24 cellular contexts compared by ENCODE assay signal in the genomic region with DNA sequence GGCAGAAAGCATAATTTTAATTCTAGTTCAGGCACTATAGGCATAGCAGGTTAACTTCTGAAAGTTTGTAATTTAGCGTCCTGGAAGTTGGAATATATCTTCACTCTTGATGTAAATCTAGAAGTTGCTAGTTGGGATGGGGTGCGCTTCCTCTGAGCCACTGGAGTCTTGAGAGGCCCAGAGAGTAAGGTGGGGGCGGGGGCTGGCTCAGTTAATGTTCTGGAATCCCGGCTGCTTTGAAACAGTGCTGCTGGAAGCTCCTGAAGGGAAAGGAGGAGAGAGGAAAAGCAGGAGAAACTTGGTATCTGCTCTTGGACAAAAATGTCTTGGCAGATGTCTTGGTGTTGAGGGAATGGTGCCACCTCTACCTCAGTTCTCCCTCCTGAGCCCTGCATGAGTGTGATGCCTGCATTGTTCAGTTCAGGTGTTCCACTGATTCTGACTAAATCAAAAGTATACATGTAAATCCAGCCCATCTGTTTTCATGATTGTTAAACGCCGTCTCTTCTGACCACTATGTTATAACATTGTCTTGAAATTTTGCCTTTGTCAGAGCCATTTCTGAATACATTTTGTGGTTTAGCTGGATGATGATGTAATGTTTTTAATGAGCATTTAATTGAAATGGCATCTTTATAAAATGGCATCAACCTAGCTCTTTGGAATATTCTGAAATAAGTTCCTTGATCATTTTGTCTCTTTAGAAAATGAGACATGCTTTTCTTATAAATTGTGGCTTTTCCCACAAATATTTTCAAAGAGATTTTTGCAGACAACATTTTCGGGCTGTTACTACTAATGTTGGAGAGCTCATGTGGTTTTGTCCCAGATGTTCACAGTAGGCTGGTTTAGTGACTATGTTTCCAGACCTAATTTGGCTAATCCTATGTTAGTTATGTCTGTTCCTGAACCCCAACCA.
DNase-seq lines count a peak whose midpoint lies in the region; ATAC-seq lines count a peak whose summit lies in the region.
"Had no signal": no experiment of that assay in that cellular context is flagged by ENCODE, and none has a peak within 500 bp of the region (broad histone marks: within the 10 kb centered on the region; RNA-seq: fewer than 3 reads in every experiment).

No MANE protein-coding gene starts in this region.

- H3K4me3 Mint-ChIP-seq in activated CD4-positive, alpha-beta T cell treated with anti-CD3 and anti-CD28 coated beads, Interleukin-2, amount 10 ng/mL, durations not matched to agents 7 days and 5 days = no peak overlapping the region
- H3K4me3 Mint-ChIP-seq: activated CD4-positive, alpha-beta T cell treated with anti-CD3 and anti-CD28 coated beads for 36 hours; stimulated activated naive B cell treated with anti-CD40 and anti-IgM and Interleukin-4, amounts not matched to agents 10 μg/mL and 1 μg/mL and 100 μg/mL, for 72 hours had no signal

- DNase-seq in activated CD4-positive, alpha-beta T cell treated with anti-CD3 and anti-CD28 coated beads, Interleukin-2, amount 10 ng/mL, durations not matched to agents 7 days and 5 days = no peak
- no peak for DNase-seq in activated CD4-positive, alpha-beta T cell treated with anti-CD3 and anti-CD28 coated beads, Interleukin-2, amount 50 U/mL, for 4 hours
- DNase-seq in RPMI7951 (ENCODE audit: low read depth) = peak; percentile 34
- DNase-seq in left kidney (ENCODE audit: low read depth, low spot score) = peak; percentile 55
- DNase-seq in NCI-H446 treated with DMSO at 0.1 percent for 48 hours (lab: John Stamatoyannopoulos, UW) = no peak
- DNase-seq in AG20443 (ENCODE audit: low spot score) = no peak
- DNase-seq in NCI-H1694 (lab: John Stamatoyannopoulos, UW) = no peak
- DNase-seq: activated CD4-positive, alpha-beta T cell treated with anti-CD3 and anti-CD28 coated beads for 36 hours; activated naive CD4-positive, alpha-beta T cell treated with Interleukin-2 at 50 U/mL for 16 hours; activated T-cell treated with anti-CD3 and anti-CD28 coated beads, Interleukin-2, amount 50 U/mL, for 48 hours; amniotic stem cell; caudate nucleus; dorsolateral prefrontal cortex; HCEC 1CT; heart left ventricle; left lung; midbrain; NCI-H2029 treated with DMSO at 0.1 percent for 48 hours; NCI-H345; PC-9; small intestine; stimulated activated naive B cell treated with anti-CD40 and anti-IgM and Interleukin-4, amounts not matched to agents 10 μg/mL and 1 μg/mL and 100 μg/mL, for 72 hours had no signal

- peaks cover 41% of the 10 kb centered on the region for H3K4me1 Mint-ChIP-seq in activated CD4-positive, alpha-beta T cell treated with anti-CD3 and anti-CD28 coated beads, Interleukin-2, amount 10 ng/mL, durations not matched to agents 7 days and 5 days

- peak overlapping the region; percentile 21 for H3K27ac Mint-ChIP-seq in activated CD4-positive, alpha-beta T cell treated with anti-CD3 and anti-CD28 coated beads, Interleukin-2, amount 10 ng/mL, durations not matched to agents 7 days and 5 days

- no peaks in the 10 kb centered on the region for H3K9me3 Mint-ChIP-seq in activated CD4-positive, alpha-beta T cell treated with anti-CD3 and anti-CD28 coated beads, Interleukin-2, amount 10 ng/mL, durations not matched to agents 7 days and 5 days

- no peak for ATAC-seq in GM19351 (IDR thresholded peaks at IDR 0.05; ENCODE audit: unreplicated experiment)
- ATAC-seq: activated CD4-positive, alpha-beta T cell treated with anti-CD3 and anti-CD28 coated beads for 36 hours; heart left ventricle had no signal

- H3K36me3 Mint-ChIP-seq in activated CD4-positive, alpha-beta T cell treated with anti-CD3 and anti-CD28 coated beads, Interleukin-2, amount 10 ng/mL, durations not matched to agents 7 days and 5 days (ENCODE audit: low read depth) = no peaks in the 10 kb centered on the region
- H3K36me3 Mint-ChIP-seq: stimulated activated naive B cell treated with anti-CD40 and anti-IgM and Interleukin-4, amounts not matched to agents 10 μg/mL and 1 μg/mL and 100 μg/mL, for 72 hours had no signal

- CTCF ChIA-PET in activated CD4-positive, alpha-beta T cell treated with anti-CD3 and anti-CD28 coated beads, Interleukin-2, amount 10 ng/mL, durations not matched to agents 7 days and 5 days (lab: Charles Lee) = interaction anchor here (0.5 kb wide), 1 partner anchor 98 kb away, joined by 3 read pairs; no protein-coding TSS in a partner anchor

- H3K27me3 Mint-ChIP-seq in activated CD4-positive, alpha-beta T cell treated with anti-CD3 and anti-CD28 coated beads, Interleukin-2, amount 10 ng/mL, durations not matched to agents 7 days and 5 days = no peaks in the 10 kb centered on the region
- H3K27me3 Mint-ChIP-seq: activated CD4-positive, alpha-beta T cell treated with anti-CD3 and anti-CD28 coated beads for 36 hours; B cell; stimulated activated naive B cell treated with anti-CD40 and anti-IgM and Interleukin-4, amounts not matched to agents 10 μg/mL and 1 μg/mL and 100 μg/mL, for 72 hours had no signal

- POLR2A ChIA-PET in activated CD4-positive, alpha-beta T cell treated with anti-CD3 and anti-CD28 coated beads, Interleukin-2, amount 10 ng/mL, durations not matched to agents 7 days and 5 days (lab: Charles Lee) = no interaction called here

Comparison
In these comparisons a context has a peak if more than half of its experiments do, and no peak if none do; other contexts are left out.
1. DNase-seq: peak in RPMI7951 (single experiment) and left kidney (single experiment); none in activated CD4-positive, alpha-beta T cell treated with anti-CD3 and anti-CD28 coated beads, Interleukin-2, amount 10 ng/mL, durations not matched to agents 7 days and 5 days (single experiment), activated CD4-positive, alpha-beta T cell treated with anti-CD3 and anti-CD28 coated beads, Interleukin-2, amount 50 U/mL, for 4 hours (0 of 2), NCI-H446 treated with DMSO at 0.1 percent for 48 hours (single experiment), AG20443 (single experiment) and NCI-H1694 (single experiment).